ENCODE assay signal across 14 cellular contexts in the genomic region with DNA sequence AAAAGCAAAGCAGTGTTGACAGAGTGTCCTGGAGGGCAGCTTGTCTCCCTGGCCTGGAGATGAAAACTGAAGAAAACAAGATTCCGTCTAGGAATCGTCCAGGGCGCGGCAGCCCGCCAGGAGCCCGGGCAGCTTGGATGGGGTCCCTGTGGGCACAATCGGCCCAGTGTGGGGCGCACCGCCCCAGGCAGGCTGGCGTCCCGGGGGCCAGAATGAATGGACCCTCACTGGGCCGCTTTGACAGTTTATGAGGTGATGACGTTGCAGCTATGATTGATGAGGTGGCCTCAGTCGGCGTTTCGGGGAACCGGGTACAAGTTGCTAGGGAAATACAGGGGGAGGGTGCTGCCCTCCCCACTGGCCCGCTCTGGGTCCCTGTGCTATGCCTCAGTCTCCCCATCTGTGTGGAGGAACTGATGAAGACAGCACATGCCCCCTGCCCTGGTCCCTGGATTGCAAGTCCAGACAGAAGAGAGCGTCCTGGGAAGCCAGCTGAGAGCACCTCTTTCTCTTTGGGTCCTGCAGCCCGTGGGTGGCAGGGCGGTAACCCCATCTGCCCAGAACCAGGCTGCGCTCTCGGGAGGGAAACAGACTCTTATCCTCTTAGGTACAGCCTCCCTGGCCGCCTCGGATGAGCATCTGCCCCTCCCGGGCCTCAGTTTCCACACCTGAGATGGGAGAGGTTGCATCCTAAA.
"Had no signal": no experiment of that assay in that cellular context is flagged by ENCODE, and none has a peak within 500 bp of the region (broad histone marks: within the 10 kb centered on the region; RNA-seq: fewer than 3 reads in every experiment).

No MANE protein-coding gene starts in this region.

- DNase-seq: activated CD4-positive, alpha-beta T cell treated with anti-CD3 and anti-CD28 coated beads for 36 hours; activated CD4-positive, alpha-beta T cell treated with anti-CD3 and anti-CD28 coated beads, Interleukin-2, amount 50 U/mL, for 48 hours; activated gamma-delta T cell treated with Interleukin-2 at 50 U/mL for 16 hours; foreskin fibroblast; mesenchymal stem cell; small intestine; stimulated activated CD4-positive, alpha-beta T cell treated with anti-CD3 and anti-CD28 coated beads, Interleukin-4, amount 100 ng/mL, for 1 hour had no signal

- ATAC-seq: activated CD4-positive, alpha-beta T cell treated with anti-CD3 and anti-CD28 coated beads for 36 hours; naive thymus-derived CD8-positive, alpha-beta T cell; right cardiac atrium; stimulated activated effector memory CD8-positive, alpha-beta T cell treated with anti-CD3 and anti-CD28 coated beads, Interleukin-12 subunit alpha, Interleukin-12 subunit beta, amount 100 ng/mL, for 72 hours had no signal

- H3K4me3 ChIP-seq: cardiac muscle cell, dorsolateral prefrontal cortex, thoracic aorta, upper lobe of left lung had no signal

- H3K27me3 ChIP-seq: cardiac muscle cell, dorsolateral prefrontal cortex, upper lobe of left lung had no signal

- H3K36me3 ChIP-seq: cardiac muscle cell, thoracic aorta, upper lobe of left lung had no signal

- H3K9me3 ChIP-seq: thoracic aorta, upper lobe of left lung had no signal
